ENCODE assay signal across 35 cellular contexts in the genomic region with DNA sequence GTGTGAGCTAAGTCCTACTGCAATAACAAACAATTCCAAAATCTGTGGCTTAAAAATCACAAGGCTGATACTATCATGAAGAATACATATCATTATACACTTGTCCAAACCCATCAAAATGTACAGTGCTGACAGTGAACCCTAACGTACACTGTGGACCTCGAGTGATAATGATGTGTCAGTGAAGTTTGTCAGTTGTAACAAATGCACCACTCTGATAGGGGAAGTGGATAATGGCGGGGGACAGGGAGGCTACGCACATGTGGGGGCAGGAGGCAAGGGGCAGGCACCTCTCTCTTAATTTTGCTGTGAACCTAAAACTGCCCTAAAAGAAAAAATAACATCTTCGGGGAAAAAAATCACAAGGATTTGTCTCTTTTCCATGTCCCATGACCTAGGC.
"Had no signal": no experiment of that assay in that cellular context is flagged by ENCODE, and none has a peak within 500 bp of the region (broad histone marks: within the 10 kb centered on the region; RNA-seq: fewer than 3 reads in every experiment).

No MANE protein-coding gene starts in this region.

- H3K9me3 ChIP-seq: MG63 had no signal

- H3K27me3 ChIP-seq: MG63 had no signal

- DNase-seq: Kasumi-1, MG63, MM.1S, MV-4-11, NCI-H1048, NCI-H1092, NCI-H1105, NCI-H1105 treated with DMSO at 0.1 percent for 48 hours, NCI-H1417, NCI-H1417 treated with DMSO at 0.1 percent for 48 hours, NCI-H1436, NCI-H1436 treated with DMSO at 0.1 percent for 48 hours, NCI-H146, NCI-H1694, NCI-H1694 treated with DMSO at 0.1 percent for 48 hours, NCI-H187, NCI-H187 treated with DMSO at 0.1 percent for 48 hours, NCI-H1930, NCI-H2029, NCI-H2029 treated with DMSO at 0.1 percent for 48 hours, NCI-H2081, NCI-H2081 treated with DMSO at 0.1 percent for 48 hours, NCI-H2107, NCI-H2171, NCI-H2171 treated with DMSO at 0.1 percent for 48 hours, NCI-H2227 treated with DMSO at 0.1 percent for 48 hours, NCI-H226, NCI-H345, NCI-H446, NCI-H446 treated with DMSO at 0.1 percent for 48 hours, NCI-H510A, NCI-H510A treated with DMSO at 0.1 percent for 48 hours, NCI-H524, NCI-H524 treated with DMSO at 0.1 percent for 48 hours, NCI-H526 had no signal

- H3K36me3 ChIP-seq: MG63 had no signal

- H3K4me3 ChIP-seq: MG63 had no signal
